Comparison of ENCODE assay signal across 14 cellular contexts in the genomic region with DNA sequence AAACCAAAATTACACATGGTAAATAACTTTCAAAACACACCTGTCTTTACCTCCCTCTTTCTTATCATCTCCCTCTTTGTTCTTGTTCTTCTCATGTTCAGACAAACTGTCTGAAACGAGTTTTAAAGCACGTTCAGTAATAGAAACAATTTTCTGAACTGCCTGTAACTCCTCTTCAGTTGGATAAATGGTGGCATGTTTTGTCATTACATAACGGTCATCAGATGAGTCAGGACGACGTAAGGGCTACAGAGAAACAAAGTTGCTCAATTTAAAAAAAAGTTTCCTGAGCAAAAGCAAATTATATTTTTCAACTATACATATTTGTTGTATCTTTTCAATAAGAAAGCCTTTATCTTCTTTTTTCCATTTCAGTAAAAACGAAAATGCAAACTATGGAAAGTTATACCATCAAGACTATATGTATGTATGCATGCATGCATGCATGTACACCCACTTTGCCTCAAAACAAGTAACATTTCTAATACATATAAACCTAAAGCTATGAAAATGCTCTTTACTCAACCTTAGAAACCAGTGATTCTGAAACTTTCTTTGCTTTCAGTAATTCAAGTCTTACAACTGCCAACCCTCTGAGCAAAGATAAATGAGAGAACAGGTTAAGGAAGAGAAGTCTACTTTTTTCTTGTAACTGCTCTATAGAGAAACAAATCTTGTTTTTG. TPM values are rescaled to one million over a fixed set of nuclear protein-coding genes. Genes with fewer than 3 reads are reported as not detected.
DNase-seq lines count a peak whose midpoint lies in the region; ATAC-seq, FAIRE-seq and TF ChIP-seq lines count a peak whose summit lies in the region.
"Had no signal": no experiment of that assay in that cellular context is flagged by ENCODE, and none has a peak within 500 bp of the region (broad histone marks: within the 10 kb centered on the region; RNA-seq: fewer than 3 reads in every experiment).

No MANE protein-coding gene starts in this region.

- TF ChIP-seq CTCF in testis (IDR thresholded peaks at IDR 0.05) (no peak), pancreas (IDR thresholded peaks at IDR 0.05) (no peak)

- H3K4me3 ChIP-seq in testis (no peak overlapping the region), pancreas (no peak overlapping the region)
- H3K4me3 ChIP-seq: BLaER1 treated with 17β-estradiol and CSF1 and Interleukin-3, amounts not matched to agents 10 nM and 100 nM; right lobe of liver had no signal

- H3K36me3 ChIP-seq in testis (ENCODE audit: low read depth, missing control alignments) (no peaks in the 10 kb centered on the region), pancreas (peaks cover 4 to 46% (median 16%) of the 10 kb centered on the region in 3 donors)

- peaks cover 7% of the 10 kb centered on the region for H3K4me1 Mint-ChIP-seq in T-helper 17 cell

- FAIRE-seq in pancreas (lab: Jason Lieb, UNC) = no peak

- H3K9me3 ChIP-seq in T-helper 17 cell (ENCODE audit: control insufficient read depth, low read length, poor library complexity, severe bottlenecking) (no peaks in the 10 kb centered on the region), testis (no peaks in the 10 kb centered on the region), pancreas (no peaks in the 10 kb centered on the region)
- H3K9me3 ChIP-seq: BLaER1 treated with 17β-estradiol and CSF1 and Interleukin-3, amounts not matched to agents 10 nM and 100 nM; right lobe of liver had no signal

- H3K27me3 Mint-ChIP-seq in T-helper 17 cell = no peaks in the 10 kb centered on the region

- H3K36me3 Mint-ChIP-seq in activated naive CD4-positive, alpha-beta T cell treated with anti-CD3 and anti-CD28 coated beads, Interleukin-2, amount 50 U/mL, for 72 hours = peaks cover 10 to 17% of the 10 kb centered on the region in 2 donors
- peaks cover 15% of the 10 kb centered on the region for H3K36me3 Mint-ChIP-seq in T-helper 17 cell (ENCODE audit: low read depth)

- H3K27ac Mint-ChIP-seq in activated naive CD4-positive, alpha-beta T cell treated with anti-CD3 and anti-CD28 coated beads, Interleukin-2, amount 50 U/mL, for 72 hours = peak overlapping the region; percentile 22 to 61
- peak overlapping the region; percentile 74 for H3K27ac Mint-ChIP-seq in T-helper 17 cell

- H3K4me1 ChIP-seq in testis (peaks cover 23% of the 10 kb centered on the region), pancreas (no peaks in the 10 kb centered on the region)
- H3K4me1 ChIP-seq: right lobe of liver had no signal

- no peak for TF ChIP-seq POLR2A in testis (IDR thresholded peaks at IDR 0.05)

- no peaks in the 10 kb centered on the region for H3K9me3 Mint-ChIP-seq in activated naive CD4-positive, alpha-beta T cell treated with anti-CD3 and anti-CD28 coated beads, Interleukin-2, amount 50 U/mL, for 72 hours

- intact Hi-C loops in testis (cut with DNase I; ENCODE audit: low total_unique reads) = no loop called here
- intact Hi-C loops in pancreas (cut with DNase I) = no loop called here

- ATAC-seq in activated naive CD4-positive, alpha-beta T cell treated with anti-CD3 and anti-CD28 coated beads, Interleukin-2, amount 50 U/mL, for 72 hours = peak in 1 of 2 donors; percentile 54
- no peak for ATAC-seq in T-helper 17 cell
- ATAC-seq in HG02973 (IDR thresholded peaks at IDR 0.05; ENCODE audit: unreplicated experiment) = no peak
- ATAC-seq in pancreas = no peak
- ATAC-seq: left colon, right lobe of liver had no signal

- H3K27ac ChIP-seq in testis (peak overlapping the region; percentile 32 to 58), pancreas (no peak overlapping the region)
- H3K27ac ChIP-seq: BLaER1 treated with 17β-estradiol and CSF1 and Interleukin-3, amounts not matched to agents 10 nM and 100 nM; right lobe of liver had no signal

- H3K27me3 ChIP-seq in testis = no peaks in the 10 kb centered on the region
- H3K27me3 ChIP-seq in pancreas = no peaks in the 10 kb centered on the region
- H3K27me3 ChIP-seq: BLaER1 treated with 17β-estradiol and CSF1 and Interleukin-3, amounts not matched to agents 10 nM and 100 nM; right lobe of liver had no signal

- DNase-seq in activated naive CD4-positive, alpha-beta T cell treated with anti-CD3 and anti-CD28 coated beads, Interleukin-2, amount 50 U/mL, for 72 hours (ENCODE audit: low spot score in 2 of 2) = no peak
- no peak for DNase-seq in activated naive CD4-positive, alpha-beta T cell (lab: John Stamatoyannopoulos, UW)
- DNase-seq in T-helper 17 cell = no peak
- peak; percentile 57 for DNase-seq in fibroblast of gingiva (ENCODE audit: low read depth)
- DNase-seq in testis = no peak
- no peak for DNase-seq in RPMI8226
- no peak for DNase-seq in pancreas
- DNase-seq: activated T-cell treated with anti-CD3 and anti-CD28 coated beads for 4 hours; effector memory CD4-positive, alpha-beta T cell; left colon; NCI-H187; right lobe of liver had no signal

- 35 to 41% methylated on average over 6 of the region's 6 CpGs for WGBS in testis, 2 donors
- 68 to 71% methylated on average over 6 of the region's 6 CpGs for WGBS in pancreas, 2 donors

- H3K4me3 Mint-ChIP-seq in T-helper 17 cell = no peak overlapping the region

RNA-seq across cellular contexts. Expression of gene ZFR, which starts 56.0 kb away (rescaled TPM):
- 10 to 100 TPM; 48.7 to 56.6 TPM for total RNA-seq in activated naive CD4-positive, alpha-beta T cell treated with anti-CD3 and anti-CD28 coated beads, Interleukin-2, amount 50 U/mL, for 72 hours
- total RNA-seq in T-helper 17 cell (10 to 100 TPM; 51.2 to 63.7 TPM), testis (100 to 1,000 TPM in 1 of 2 donors, 10 to 100 TPM in 1; 97.2 to 112 TPM), pancreas (10 to 100 TPM; 17.4 to 33.4 (median 23.1) TPM)
- polyA plus RNA-seq in testis (ENCODE audit: insufficient read depth, low read depth, low replicate concordance) (77.1 TPM), pancreas (10 to 100 TPM; 15.7 to 27.2 TPM)

Comparison
In these comparisons a context has a peak if more than half of its experiments do, and no peak if none do; other contexts are left out.
1. H3K27ac ChIP-seq: peak in testis (2 of 2); none in pancreas (0 of 4).